Comparison of ENCODE assay signal across 8 cellular contexts in genomic region chr22:24230911-24231656, GRCh38. TPM values are rescaled to one million over a fixed set of nuclear protein-coding genes. Genes with fewer than 3 reads are reported as not detected.
DNase-seq lines count a peak whose midpoint lies in the region; ATAC-seq, FAIRE-seq and TF ChIP-seq lines count a peak whose summit lies in the region.

No MANE protein-coding gene starts in this region.

- no peak overlapping the region for H3K27ac ChIP-seq in CD8-positive, alpha-beta memory T cell (ENCODE audit: low read depth, low read length)

- no peak for ATAC-seq in esophagus mucosa

- H3K4me1 ChIP-seq in CD8-positive, alpha-beta memory T cell (ENCODE audit: insufficient read depth, low read length), result no peaks in the 10 kb centered on the region

- H3K27ac Mint-ChIP-seq in CD8-positive, alpha-beta memory T cell, result no peak overlapping the region

- no peaks in the 10 kb centered on the region for H3K27me3 Mint-ChIP-seq in CD8-positive, alpha-beta memory T cell

- FAIRE-seq in H54 (lab: Jason Lieb, UNC), result no peak

- TF ChIP-seq POLR2A in H54 (IDR thresholded peaks at IDR 0.05; ENCODE audit: low read depth, low read length), result no peak

- POLR2A ChIA-PET in CD8-positive, alpha-beta memory T cell (lab: Charles Lee), result no interaction called here

- CTCF ChIA-PET in CD8-positive, alpha-beta memory T cell (lab: Charles Lee), result interaction anchor here (0.7 to 2.6 kb wide), 5 partner anchors 9 to 52 kb away, joined by 3 to 9 read pairs (median 3); no protein-coding TSS in a partner anchor

- H3K9me3 ChIP-seq in CD8-positive, alpha-beta memory T cell (ENCODE audit: low read length), result no peaks in the 10 kb centered on the region

- H3K4me3 ChIP-seq in CD8-positive, alpha-beta memory T cell (ENCODE audit: low read length), result no peak overlapping the region
- no peak overlapping the region for H3K4me3 ChIP-seq in fibroblast of villous mesenchyme (ENCODE audit: low read depth, low read length)

- peaks cover 0 to 3% (median 0%) of the 10 kb centered on the region in 3 donors for H3K4me1 Mint-ChIP-seq in CD8-positive, alpha-beta memory T cell

- H3K27me3 ChIP-seq in CD8-positive, alpha-beta memory T cell (ENCODE audit: insufficient read depth, low read length, poor library complexity, severe bottlenecking), result no peaks in the 10 kb centered on the region

- H3K9me3 Mint-ChIP-seq in CD8-positive, alpha-beta memory T cell, result no peaks in the 10 kb centered on the region

- DNase-seq in CD8-positive, alpha-beta memory T cell, result peak; percentile 34 to 70 (median 51)
- peak; percentile 60 for DNase-seq in NCI-H146 (lab: John Stamatoyannopoulos, UW)
- peak; percentile 68 for DNase-seq in activated CD8-positive, alpha-beta memory T cell treated with anti-CD3 and anti-CD28 coated beads, Interleukin-2, amount 50 U/mL, for 4 hours
- DNase-seq in fibroblast of villous mesenchyme (ENCODE audit: low read depth), result no peak
- DNase-seq in stimulated activated CD4-positive, alpha-beta T cell treated with anti-CD3 and anti-CD28 coated beads, Interleukin-1b, Interleukin-23, amount 100 ng/mL, for 4 hours (ENCODE audit: low read depth in 2 of 2), result peak; percentile 55 to 59
- no peak for DNase-seq in H54 (ENCODE audit: insufficient read length, low spot score)
- no peak for DNase-seq in superior temporal gyrus (ENCODE audit: extremely low spot score)

- H3K4me3 Mint-ChIP-seq in CD8-positive, alpha-beta memory T cell, result no peak overlapping the region

- H3K36me3 ChIP-seq in CD8-positive, alpha-beta memory T cell (ENCODE audit: insufficient read depth, low read length), result no peaks in the 10 kb centered on the region

- no peaks in the 10 kb centered on the region for H3K36me3 Mint-ChIP-seq in CD8-positive, alpha-beta memory T cell

- TF ChIP-seq CTCF in fibroblast of villous mesenchyme (IDR thresholded peaks at IDR 0.05; ENCODE audit: insufficient read depth, low read depth, low read length), result peak; percentile 39

RNA-seq across cellular contexts. Expression of gene GGT5, which starts 13.8 kb away (rescaled TPM):
- total RNA-seq in CD8-positive, alpha-beta memory T cell, result not detected
- polyA plus RNA-seq in CD8-positive, alpha-beta memory T cell, result not detected
- total RNA-seq in fibroblast of villous mesenchyme, result 0.97 and 2.2 TPM in 2 replicates
- 5.0 TPM for total RNA-seq in esophagus mucosa

RNA-seq across cellular contexts. Expression of gene SPECC1L, which starts 39.5 kb away (rescaled TPM):
- total RNA-seq in CD8-positive, alpha-beta memory T cell, result 10 to 100 TPM; 51.9 to 52.1 TPM
- polyA plus RNA-seq in CD8-positive, alpha-beta memory T cell, result 14.9 TPM
- total RNA-seq in fibroblast of villous mesenchyme, result 30.3 and 40.2 TPM in 2 replicates
- total RNA-seq in esophagus mucosa, result 33.4 TPM

RNA-seq across cellular contexts. Expression of gene SUSD2, which starts 49.8 kb away (rescaled TPM):
- total RNA-seq in CD8-positive, alpha-beta memory T cell, result under 1 TPM; 0.31 to 0.48 TPM
- not detected for polyA plus RNA-seq in CD8-positive, alpha-beta memory T cell
- total RNA-seq in fibroblast of villous mesenchyme (0.64 and 1.3 TPM in 2 replicates), esophagus mucosa (1.4 TPM)

Comparison
In these comparisons a context has a peak if more than half of its experiments do, and no peak if none do; other contexts are left out.
1. DNase-seq: peak in CD8-positive, alpha-beta memory T cell (5 of 5), NCI-H146 (single experiment), activated CD8-positive, alpha-beta memory T cell treated with anti-CD3 and anti-CD28 coated beads, Interleukin-2, amount 50 U/mL, for 4 hours (single experiment) and stimulated activated CD4-positive, alpha-beta T cell treated with anti-CD3 and anti-CD28 coated beads, Interleukin-1b, Interleukin-23, amount 100 ng/mL, for 4 hours (2 of 2); none in fibroblast of villous mesenchyme (single experiment), H54 (single experiment) and superior temporal gyrus (single experiment).